Comparison of ENCODE assay signal across 8 cellular contexts in genomic region chr7:66655113-66655806, GRCh38. TPM values are rescaled to one million over a fixed set of nuclear protein-coding genes. Genes with fewer than 3 reads are reported as not detected.
DNase-seq lines count a peak whose midpoint lies in the region; ATAC-seq and TF ChIP-seq lines count a peak whose summit lies in the region.
"Not testable (repeated sequence)": the region's sequence is repeated elsewhere in the genome, so short reads cannot be mapped to it uniquely, and the experiment has no call there.

No MANE protein-coding gene starts in this region.

- peak overlapping the region; percentile 93 for H3K4me3 ChIP-seq in HUES64 (ENCODE audit: low read length)
- H3K4me3 ChIP-seq in SK-N-MC: peak overlapping the region; percentile 94
- H3K4me3 ChIP-seq in fibroblast of the aortic adventitia (ENCODE audit: low read depth, low read length): peak overlapping the region; percentile 84
- H3K4me3 ChIP-seq in mesodermal cell (ENCODE audit: extremely low read depth, insufficient read depth, low read length, poor library complexity, severe bottlenecking): peak overlapping the region; percentile 82

- DNase-seq in CD1c-positive myeloid dendritic cell (ENCODE audit: extremely low spot score): peak; percentile 70
- DNase-seq in SK-N-MC (ENCODE audit: low read depth, low spot score); stimulated activated naive B cell treated with anti-CD40 and anti-IgM and Interleukin-4, amounts not matched to agents 10 μg/mL and 1 μg/mL and 100 μg/mL, for 72 hours: not testable (repeated sequence)
- DNase-seq in fibroblast of the aortic adventitia (ENCODE audit: low read depth): peak; percentile 53

- H3K27me3 ChIP-seq in HUES64 (ENCODE audit: insufficient read depth, low read length): not testable (repeated sequence)

- peaks cover 8 to 24% of the 10 kb centered on the region in 2 donors for H3K36me3 Mint-ChIP-seq in stimulated activated naive B cell treated with anti-CD40 and anti-IgM and Interleukin-4, amounts not matched to agents 10 μg/mL and 1 μg/mL and 100 μg/mL, for 72 hours

- peak overlapping the region; percentile 89 for H3K9ac ChIP-seq in HUES64 (ENCODE audit: low read depth, low read length)
- peak overlapping the region; percentile 86 for H3K9ac ChIP-seq in SK-N-MC (ENCODE audit: insufficient read length)

- H3K4me3 Mint-ChIP-seq in stimulated activated naive B cell treated with anti-CD40 and anti-IgM and Interleukin-4, amounts not matched to agents 10 μg/mL and 1 μg/mL and 100 μg/mL, for 72 hours: peak overlapping the region; percentile 94 to 100

- peak overlapping the region; percentile 99 for H3K27ac Mint-ChIP-seq in stimulated activated naive B cell treated with anti-CD40 and anti-IgM and Interleukin-4, amounts not matched to agents 10 μg/mL and 1 μg/mL and 100 μg/mL, for 72 hours

- H3K27ac ChIP-seq in HUES64 (ENCODE audit: low read depth, low read length) (peak overlapping the region; percentile 99), angular gyrus (ENCODE audit: low read depth, low read length) (peak overlapping the region; percentile 77), mesodermal cell (ENCODE audit: low read depth, low read length, severe bottlenecking) (peak overlapping the region; percentile 98)
- H3K27ac ChIP-seq in SK-N-MC: not testable (repeated sequence)

- peak; percentile 12 for ATAC-seq in GM21528 (IDR thresholded peaks at IDR 0.05; ENCODE audit: low FRiP score, unreplicated experiment)
- ATAC-seq in stimulated activated naive B cell treated with anti-CD40 and anti-IgM and Interleukin-4, amounts not matched to agents 10 μg/mL and 1 μg/mL and 100 μg/mL, for 72 hours (replicated peaks): peak; percentile 3 to 12

- not testable (repeated sequence) for H3K9me3 Mint-ChIP-seq in stimulated activated naive B cell treated with anti-CD40 and anti-IgM and Interleukin-4, amounts not matched to agents 10 μg/mL and 1 μg/mL and 100 μg/mL, for 72 hours

- H3K9me3 ChIP-seq in HUES64 (ENCODE audit: insufficient read depth, low read depth, low read length); SK-N-MC (ENCODE audit: low read depth, low read length); mesodermal cell (ENCODE audit: control insufficient read depth, low read length): not testable (repeated sequence)

- not testable (repeated sequence) for H3K4me1 ChIP-seq in HUES64 (ENCODE audit: insufficient read depth, low read length); mesodermal cell (ENCODE audit: control insufficient read depth, insufficient read depth, low read length, poor library complexity, severe bottlenecking)

- peaks cover 7 to 33% of the 10 kb centered on the region in 2 donors for H3K4me1 Mint-ChIP-seq in stimulated activated naive B cell treated with anti-CD40 and anti-IgM and Interleukin-4, amounts not matched to agents 10 μg/mL and 1 μg/mL and 100 μg/mL, for 72 hours

- H3K36me3 ChIP-seq in HUES64 (ENCODE audit: insufficient read depth, low read length); SK-N-MC (ENCODE audit: insufficient read depth, low read length): not testable (repeated sequence)
- peaks cover 18% of the 10 kb centered on the region for H3K36me3 ChIP-seq in mesodermal cell (ENCODE audit: control insufficient read depth, insufficient read depth, low read length)

- H3K27me3 Mint-ChIP-seq in stimulated activated naive B cell treated with anti-CD40 and anti-IgM and Interleukin-4, amounts not matched to agents 10 μg/mL and 1 μg/mL and 100 μg/mL, for 72 hours: not testable (repeated sequence)

- TF ChIP-seq CTCF in fibroblast of the aortic adventitia (IDR thresholded peaks at IDR 0.05; ENCODE audit: insufficient read depth, low read length): peak; percentile 2

- WGBS in HUES64: 11% methylated on average over 26 of the region's 28 CpGs
- WGBS in mesodermal cell (ENCODE audit: insufficient coverage in 2 of 2), 2 experiments: 9 to 12% methylated on average over 15 to 22 of the region's 28 CpGs

RNA-seq across cellular contexts. Expression of gene KCTD7, which starts 26.6 kb away (rescaled TPM):
- polyA plus RNA-seq in HUES64 (2013, experiment 1 of 2): 8.5 TPM
- 9.2 TPM for polyA plus RNA-seq in HUES64 (2013, experiment 2 of 2)
- 9.4 and 10.6 TPM in 2 replicates for total RNA-seq in fibroblast of the aortic adventitia (ENCODE audit: low replicate concordance)
- polyA plus RNA-seq in mesodermal cell (2013, experiment 1 of 2): 9.1 TPM
- 8.4 TPM for polyA plus RNA-seq in mesodermal cell (2013, experiment 2 of 2)
